ENCODE assay signal across 16 cellular contexts in the genomic region with DNA sequence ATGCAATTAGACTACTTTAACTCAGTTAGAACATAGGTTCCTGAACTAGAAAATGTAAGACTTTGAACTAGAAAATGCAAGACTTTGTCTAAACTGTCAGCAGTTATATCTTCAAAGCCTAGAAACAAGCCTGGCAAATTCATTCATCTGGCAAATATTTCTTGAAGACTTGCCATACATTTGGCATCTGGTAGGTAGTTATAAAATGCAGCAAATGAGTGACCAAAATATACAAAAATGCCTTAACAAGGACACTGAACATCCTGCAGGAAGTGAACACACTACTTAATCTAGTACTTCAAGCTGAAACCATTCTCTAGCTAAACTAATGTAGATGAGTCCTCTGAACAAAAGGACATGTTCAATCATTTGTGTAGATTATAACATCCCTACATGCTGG.
DNase-seq lines count a peak whose midpoint lies in the region; ATAC-seq, FAIRE-seq and TF ChIP-seq lines count a peak whose summit lies in the region.
"Had no signal": no experiment of that assay in that cellular context is flagged by ENCODE, and none has a peak within 500 bp of the region (broad histone marks: within the 10 kb centered on the region; RNA-seq: fewer than 3 reads in every experiment).

No MANE protein-coding gene starts in this region.

- peak overlapping the region; percentile 3 for H3K27ac Mint-ChIP-seq in activated naive CD4-positive, alpha-beta T cell treated with anti-CD3 and anti-CD28 coated beads, Interleukin-2, amount 10 ng/mL, durations not matched to agents 7 days and 5 days
- H3K27ac Mint-ChIP-seq in astrocyte (ENCODE audit: unreplicated experiment): no peak overlapping the region

- H3K4me3 ChIP-seq in GM23248 (no peak overlapping the region), astrocyte (ENCODE audit: insufficient read depth, low read depth, low read length) (no peak overlapping the region)
- H3K4me3 ChIP-seq: A549 had no signal

- no peaks in the 10 kb centered on the region for H3K9me3 Mint-ChIP-seq in activated naive CD4-positive, alpha-beta T cell treated with anti-CD3 and anti-CD28 coated beads, Interleukin-2, amount 10 ng/mL, durations not matched to agents 7 days and 5 days
- H3K9me3 Mint-ChIP-seq in astrocyte (ENCODE audit: unreplicated experiment): no peaks in the 10 kb centered on the region

- peak; percentile 34 for FAIRE-seq in astrocyte (lab: Jason Lieb, UNC)
- FAIRE-seq: A549 had no signal

- TF ChIP-seq POLR2A in GM18505 (IDR thresholded peaks at IDR 0.05; ENCODE audit: borderline replicate concordance, extremely low read depth, insufficient read depth, insufficient read length): no peak

- H3K27me3 ChIP-seq in GM23248 (replicated peaks; ENCODE audit: insufficient read depth) (no peaks in the 10 kb centered on the region), astrocyte (ENCODE audit: insufficient read depth, low read length) (no peaks in the 10 kb centered on the region)

- H3K9me2 ChIP-seq in GM23248 (ENCODE audit: insufficient read depth): no peaks in the 10 kb centered on the region

- H3K4me1 ChIP-seq in GM23248 (ENCODE audit: insufficient read depth) (peaks cover 28% of the 10 kb centered on the region), astrocyte (ENCODE audit: insufficient read depth, low read length) (no peaks in the 10 kb centered on the region)
- H3K4me1 ChIP-seq: A549 had no signal

- peaks cover 48% of the 10 kb centered on the region for H3K36me3 ChIP-seq in GM23248 (ENCODE audit: low read depth)
- H3K36me3 ChIP-seq in astrocyte (ENCODE audit: insufficient read depth, low read length): peaks cover 36% of the 10 kb centered on the region

- H3K9me3 ChIP-seq in GM23248 (ENCODE audit: low read depth) (no peaks in the 10 kb centered on the region), astrocyte (ENCODE audit: insufficient read depth, low read depth, low read length) (no peaks in the 10 kb centered on the region)
- H3K9me3 ChIP-seq: A549 had no signal

- H3F3A ChIP-seq in GM23248 (ENCODE audit: insufficient read depth): peaks cover 61% of the 10 kb centered on the region

- no peak for TF ChIP-seq CTCF in astrocyte (IDR thresholded peaks at IDR 0.05; ENCODE audit: insufficient read depth, low read depth, low read length)

- H3K4me1 Mint-ChIP-seq in activated naive CD4-positive, alpha-beta T cell treated with anti-CD3 and anti-CD28 coated beads, Interleukin-2, amount 10 ng/mL, durations not matched to agents 7 days and 5 days: no peaks in the 10 kb centered on the region
- peaks cover 19% of the 10 kb centered on the region for H3K4me1 Mint-ChIP-seq in astrocyte (ENCODE audit: low read depth, unreplicated experiment)

- H3K79me2 ChIP-seq in GM23248 (ENCODE audit: insufficient read depth): peaks cover 54% of the 10 kb centered on the region
- H3K79me2 ChIP-seq in astrocyte (ENCODE audit: insufficient read depth, low read length): peaks cover 16% of the 10 kb centered on the region

- H3K4me2 ChIP-seq in GM23248 (ENCODE audit: unreplicated experiment): peak overlapping the region; percentile 41
- no peak overlapping the region for H3K4me2 ChIP-seq in astrocyte (ENCODE audit: low read length)
- H3K4me2 ChIP-seq: A549 had no signal

- H3K9ac ChIP-seq in GM23248 (no peak overlapping the region), astrocyte (ENCODE audit: low read length) (no peak overlapping the region)

- no peak overlapping the region for H2AFZ ChIP-seq in GM23248
- H2AFZ ChIP-seq in astrocyte (ENCODE audit: low read depth, low read length): no peak overlapping the region

- no peaks in the 10 kb centered on the region for H3K27me3 Mint-ChIP-seq in activated naive CD4-positive, alpha-beta T cell treated with anti-CD3 and anti-CD28 coated beads, Interleukin-2, amount 10 ng/mL, durations not matched to agents 7 days and 5 days
- no peaks in the 10 kb centered on the region for H3K27me3 Mint-ChIP-seq in astrocyte (ENCODE audit: low read depth, unreplicated experiment)

- H4K20me1 ChIP-seq in GM23248 (ENCODE audit: insufficient read depth) (no peaks in the 10 kb centered on the region), astrocyte (ENCODE audit: insufficient read depth, low read length) (peaks cover 11% of the 10 kb centered on the region)

- no peak for DNase-seq in activated naive CD4-positive, alpha-beta T cell treated with anti-CD3 and anti-CD28 coated beads, Interleukin-2, amount 10 ng/mL, durations not matched to agents 7 days and 5 days
- no peak for DNase-seq in activated naive CD4-positive, alpha-beta T cell treated with Interleukin-2 at 50 U/mL for 16 hours
- peak; percentile 30 for DNase-seq in GM23248
- no peak for DNase-seq in astrocyte (ENCODE audit: low read depth)
- DNase-seq in NCI-H748 treated with DMSO at 0.1 percent for 48 hours (lab: John Stamatoyannopoulos, UW): no peak
- no peak for DNase-seq in AG20443 (ENCODE audit: low spot score)
- DNase-seq: COR-L47, GOT3, KG1, NCI-H1436, NCI-H2081, NCI-H524 had no signal

- in situ Hi-C loops in GM23248 (cut with MboI): no loop called here

- CTCF ChIA-PET in activated naive CD4-positive, alpha-beta T cell treated with anti-CD3 and anti-CD28 coated beads, Interleukin-2, amount 10 ng/mL, durations not matched to agents 7 days and 5 days (lab: Charles Lee): interaction anchor here (1.2 to 1.5 kb wide), 2 partner anchors 9 to 330 kb away, joined by 4 to 6 read pairs; no protein-coding TSS in a partner anchor

- no peak for ATAC-seq in GM18505 (IDR thresholded peaks at IDR 0.05; ENCODE audit: unreplicated experiment)
- ATAC-seq: A549, Panc1 had no signal

- H3K4me3 Mint-ChIP-seq in activated naive CD4-positive, alpha-beta T cell treated with anti-CD3 and anti-CD28 coated beads, Interleukin-2, amount 10 ng/mL, durations not matched to agents 7 days and 5 days: no peak overlapping the region
- no peak overlapping the region for H3K4me3 Mint-ChIP-seq in astrocyte (ENCODE audit: unreplicated experiment)

- H3K36me3 Mint-ChIP-seq in activated naive CD4-positive, alpha-beta T cell treated with anti-CD3 and anti-CD28 coated beads, Interleukin-2, amount 10 ng/mL, durations not matched to agents 7 days and 5 days: peaks cover 69% of the 10 kb centered on the region
- peaks cover 25% of the 10 kb centered on the region for H3K36me3 Mint-ChIP-seq in astrocyte (ENCODE audit: low read depth, unreplicated experiment)

- peak overlapping the region; percentile 52 for H3K27ac ChIP-seq in GM23248
- H3K27ac ChIP-seq in astrocyte (ENCODE audit: low read depth, low read length): no peak overlapping the region
- H3K27ac ChIP-seq in temporal lobe (ENCODE audit: low read depth, low read length): peak overlapping the region; percentile 33
- H3K27ac ChIP-seq: A549 had no signal
